Comparison of ENCODE assay signal across 8 cellular contexts in the genomic region with DNA sequence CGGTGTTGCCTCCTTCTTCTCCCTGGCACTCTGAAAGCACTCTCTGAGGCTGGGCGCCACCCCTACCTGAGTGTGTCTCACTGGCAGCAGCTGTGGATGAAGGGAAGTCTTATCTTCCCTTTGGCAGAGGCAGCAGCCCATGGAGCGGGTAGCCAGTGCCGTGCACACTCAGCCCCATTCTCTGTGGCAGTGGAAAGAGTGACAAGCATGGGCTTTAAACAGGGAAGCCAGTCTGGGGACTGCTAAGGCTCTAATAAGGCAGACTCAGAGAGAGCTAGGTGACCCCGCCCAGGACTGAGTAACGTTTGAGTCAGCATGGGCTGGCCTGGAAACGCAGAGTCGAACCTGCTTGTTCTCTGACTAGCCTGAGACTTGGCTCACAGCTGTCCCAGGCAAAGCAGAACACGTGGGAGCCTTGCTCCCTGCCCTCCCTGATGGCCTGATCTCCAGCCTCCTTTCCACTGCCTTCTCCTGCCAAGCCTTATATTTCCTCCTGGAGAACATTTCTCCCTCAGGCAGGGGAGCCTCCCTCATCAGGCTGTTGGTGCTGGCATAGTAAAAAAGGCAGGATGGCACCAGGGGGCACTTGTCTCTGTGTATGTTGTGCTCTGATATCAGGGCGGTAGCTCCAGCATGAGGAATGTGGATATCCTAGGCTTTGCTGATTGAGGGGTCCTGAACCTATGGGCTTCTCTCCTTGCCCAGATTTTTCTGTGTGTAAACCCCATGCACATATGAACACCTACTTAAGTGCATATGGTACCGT.
A peak's percentile ranks its signal among the peaks of the same experiment; 100 is the strongest.
DNase-seq lines count a peak whose midpoint lies in the region; TF ChIP-seq lines count a peak whose summit lies in the region.

No MANE protein-coding gene starts in this region.

- H3K4me3 ChIP-seq in SJSA1 (no peak overlapping the region), endodermal cell (ENCODE audit: low read length) (no peak overlapping the region), ovary (no peak overlapping the region), spleen (no peak overlapping the region)

- no peaks in the 10 kb centered on the region for H3K9me3 Mint-ChIP-seq in HFFc6
- no peaks in the 10 kb centered on the region for H3K9me3 Mint-ChIP-seq in endodermal cell

- no peak overlapping the region for H3K9ac ChIP-seq in endodermal cell (ENCODE audit: extremely low read depth, low read length, poor library complexity, severe bottlenecking)

- DNase-seq in ELR (ENCODE audit: low read depth) (peak; percentile 96), HFFc6 (peak; percentile 89), SJSA1 (ENCODE audit: low read depth in 1 of 2, low spot score in 2 of 2) (peak; percentile 64 to 86), endodermal cell (peak; percentile 78), ovary (peak; percentile 23 to 60 (median 35)), spleen (no peak), NCI-H82 (lab: John Stamatoyannopoulos, UW) (no peak), DMS153 treated with DMSO at 0.1 percent for 48 hours (lab: John Stamatoyannopoulos, UW; ENCODE audit: unreplicated experiment) (no peak)

- H3K27me3 Mint-ChIP-seq in HFFc6 (ENCODE audit: insufficient read depth), result peaks cover 50% of the 10 kb centered on the region
- H3K27me3 Mint-ChIP-seq in endodermal cell (ENCODE audit: insufficient read depth), result peaks cover 27% of the 10 kb centered on the region

- 0 out of 2 replicates have a peak, but pooled peaks have one; percentile 26 for TF ChIP-seq CTCF in HFFc6 (IDR thresholded peaks at IDR 0.05)
- TF ChIP-seq CTCF in endodermal cell (conservative IDR thresholded peaks at IDR 0.05), result no peak
- no peak for TF ChIP-seq CTCF in ovary (IDR thresholded peaks at IDR 0.05)
- TF ChIP-seq CTCF in spleen (IDR thresholded peaks at IDR 0.05 in 8 of 11, conservative IDR thresholded peaks at IDR 0.05 in 3 of 11), result no peak

- no peak for TF ChIP-seq EP300 in ovary (IDR thresholded peaks at IDR 0.05)

- H3K9me3 ChIP-seq in SJSA1 (replicated peaks) (no peaks in the 10 kb centered on the region), endodermal cell (ENCODE audit: control insufficient read depth, low read length) (no peaks in the 10 kb centered on the region), ovary (no peaks in the 10 kb centered on the region), spleen (no peaks in the 10 kb centered on the region)

- H3K27ac ChIP-seq in SJSA1 (no peak overlapping the region), endodermal cell (ENCODE audit: low read depth, low read length) (no peak overlapping the region), ovary (no peak overlapping the region), spleen (no peak overlapping the region)

- H3K4me1 Mint-ChIP-seq in HFFc6 (ENCODE audit: low read depth), result peaks cover 25% of the 10 kb centered on the region
- H3K4me1 Mint-ChIP-seq in endodermal cell, result peaks cover 17% of the 10 kb centered on the region

- H3K36me3 Mint-ChIP-seq in HFFc6 (ENCODE audit: low read depth), result no peaks in the 10 kb centered on the region
- no peaks in the 10 kb centered on the region for H3K36me3 Mint-ChIP-seq in endodermal cell (ENCODE audit: low read depth)

- H3K27ac Mint-ChIP-seq in HFFc6 (peak overlapping the region; percentile 54; the same call in 1 of the 2 replicates), endodermal cell (no peak overlapping the region)

- WGBS in endodermal cell (ENCODE audit: insufficient coverage in 1 of 2, insufficient read length in 1 of 2), 2 experiments, result 69 to 75% methylated on average over 10 to 11 of the region's 11 CpGs
- WGBS in ovary, 3 donors, result 36 to 44% (median 44%) methylated on average over 11 of the region's 11 CpGs
- 52 to 68% (median 60%) methylated on average over 7 to 11 of the region's 11 CpGs for WGBS in spleen, 5 donors

- H3K4me1 ChIP-seq in SJSA1 (replicated peaks) (peaks cover 18% of the 10 kb centered on the region), endodermal cell (ENCODE audit: control insufficient read depth, insufficient read depth, low read length) (peaks cover 9% of the 10 kb centered on the region), ovary (ENCODE audit: insufficient read depth) (peaks cover 2% of the 10 kb centered on the region), spleen (peaks cover 0 to 14% (median 5%) of the 10 kb centered on the region in 6 donors)

- H3K36me3 ChIP-seq in SJSA1 (no peaks in the 10 kb centered on the region), endodermal cell (ENCODE audit: control insufficient read depth, insufficient read depth, low read length) (no peaks in the 10 kb centered on the region), ovary (no peaks in the 10 kb centered on the region), spleen (no peaks in the 10 kb centered on the region)

- H3K27me3 ChIP-seq in SJSA1 (replicated peaks) (0 out of 2 replicates have a peak, but pooled peaks cover 4% of the 10 kb centered on the region), endodermal cell (ENCODE audit: control insufficient read depth, insufficient read depth, low read length, poor library complexity, severe bottlenecking) (peaks cover 12% of the 10 kb centered on the region), ovary (no peaks in the 10 kb centered on the region), spleen (replicated peaks in 1 of 7) (peaks cover 0 to 19% (median 0%) of the 10 kb centered on the region in 7 donors)

- H3K4me3 Mint-ChIP-seq in HFFc6 (peak overlapping the region; percentile 40; the same call in 1 of the 2 replicates), endodermal cell (no peak overlapping the region)

- intact Hi-C loops in ovary (cut with DNase I), result no loop called here
- intact Hi-C loops in spleen (cut with DNase I; ENCODE audit: low total_unique reads), result no loop called here

- no peak for TF ChIP-seq POLR2A in ovary (IDR thresholded peaks at IDR 0.05)
- no peak for TF ChIP-seq POLR2A in spleen (IDR thresholded peaks at IDR 0.05)

Comparison
In these comparisons a context has a peak if more than half of its experiments do, and no peak if none do; other contexts are left out.
1. DNase-seq: peak in ELR (single experiment), HFFc6 (single experiment), SJSA1 (2 of 2), endodermal cell (single experiment) and ovary (5 of 5); none in spleen (single experiment), NCI-H82 (single experiment) and DMS153 treated with DMSO at 0.1 percent for 48 hours (single experiment).